Comparison of ENCODE assay signal across 8 cellular contexts in genomic region chr11:118918128-118918685, GRCh38. TPM values are rescaled to one million over a fixed set of nuclear protein-coding genes. Genes with fewer than 3 reads are reported as not detected.
DNase-seq lines count a peak whose midpoint lies in the region; ATAC-seq, FAIRE-seq and TF ChIP-seq lines count a peak whose summit lies in the region.

No MANE protein-coding gene starts in this region.

- H3K36me3 Mint-ChIP-seq in CD4-positive, alpha-beta memory T cell = peaks cover 18 to 49% of the 10 kb centered on the region in 2 donors
- no peaks in the 10 kb centered on the region for H3K36me3 Mint-ChIP-seq in activated T-cell treated with anti-CD3 and anti-CD28 coated beads, Interleukin-2, amount 50 U/mL, for 72 hours (ENCODE audit: insufficient read depth in 2 of 2)

- no peaks in the 10 kb centered on the region for H3K9me3 ChIP-seq in CD4-positive, alpha-beta memory T cell (ENCODE audit: control insufficient read depth in 1 of 2, low read length in 2 of 2)
- H3K9me3 ChIP-seq in pancreas = no peaks in the 10 kb centered on the region

- CTCF ChIA-PET in CD4-positive, alpha-beta memory T cell (lab: Charles Lee; ENCODE audit: partially characterized antibody) = interaction anchor here (2.5 kb wide), 1 partner anchor 12 kb away, joined by 9 read pairs; no protein-coding TSS in a partner anchor

- peak in 4 of 5 donors; percentile 46 to 75 (median 49) for DNase-seq in CD4-positive, alpha-beta memory T cell
- DNase-seq in LHCN-M2 (ENCODE audit: low read depth) = peak; percentile 56
- DNase-seq in activated T-cell treated with anti-CD3 and anti-CD28 coated beads, Interleukin-2, amount 50 U/mL, for 72 hours = peak; percentile 53 to 61
- DNase-seq in foreskin fibroblast = peak; percentile 93 to 95
- peak; percentile 64 to 85 (median 79) for DNase-seq in pancreas
- DNase-seq in urothelium cell line (ENCODE audit: low spot score) = no peak
- DNase-seq in NCI-H2107 treated with DMSO at 0.1 percent for 48 hours (lab: John Stamatoyannopoulos, UW; ENCODE audit: unreplicated experiment) = no peak
- no peak for DNase-seq in GM13977 (ENCODE audit: low spot score)

- ATAC-seq in activated T-cell treated with anti-CD3 and anti-CD28 coated beads, Interleukin-2, amount 50 U/mL, for 72 hours (replicated peaks in 1 of 2) = peak; percentile 23 to 29
- peak; percentile 11 to 32 (median 28) for ATAC-seq in pancreas

- no peaks in the 10 kb centered on the region for H3K27me3 Mint-ChIP-seq in CD4-positive, alpha-beta memory T cell
- no peaks in the 10 kb centered on the region for H3K27me3 Mint-ChIP-seq in activated T-cell treated with anti-CD3 and anti-CD28 coated beads, Interleukin-2, amount 50 U/mL, for 72 hours (ENCODE audit: low read depth)

- H3K4me3 Mint-ChIP-seq in CD4-positive, alpha-beta memory T cell = peak overlapping the region; percentile 83 to 99 (median 90)
- H3K4me3 Mint-ChIP-seq in activated T-cell treated with anti-CD3 and anti-CD28 coated beads, Interleukin-2, amount 50 U/mL, for 72 hours = peak overlapping the region; percentile 87 to 91

- intact Hi-C loops in CD4-positive, alpha-beta memory T cell (cut with micrococcal nuclease) = no loop called here
- intact Hi-C loops in pancreas (cut with DNase I) = no loop called here

- POLR2A ChIA-PET in CD4-positive, alpha-beta memory T cell (lab: Charles Lee; ENCODE audit: partially characterized antibody) = no interaction called here

- 2 to 6% methylated on average over 14 of the region's 14 CpGs for WGBS in pancreas, 2 donors

- FAIRE-seq in pancreas (lab: Jason Lieb, UNC) = no peak
- no peak for FAIRE-seq in urothelium cell line (lab: Jason Lieb, UNC)

- no peaks in the 10 kb centered on the region for H3K27me3 ChIP-seq in CD4-positive, alpha-beta memory T cell (ENCODE audit: insufficient read depth, low read length)
- H3K27me3 ChIP-seq in pancreas = no peaks in the 10 kb centered on the region

- H3K4me1 ChIP-seq in CD4-positive, alpha-beta memory T cell (ENCODE audit: insufficient read depth, low read length) = peaks cover 97% of the 10 kb centered on the region
- peaks cover 68 to 93% (median 82%) of the 10 kb centered on the region in 3 donors for H3K4me1 ChIP-seq in pancreas

- TF ChIP-seq CTCF in foreskin fibroblast (IDR thresholded peaks at IDR 0.05; ENCODE audit: low read depth, low read length) (no peak), pancreas (IDR thresholded peaks at IDR 0.05) (no peak), GM13977 (IDR thresholded peaks at IDR 0.05; ENCODE audit: extremely low read depth, insufficient read depth, missing control alignments) (no peak)

- in situ Hi-C loops in GM13977 (cut with MboI; ENCODE audit: low pct_unique_long_range_greater_than_20kb, low sequenced_read_pairs, unreplicated experiment) = no loop called here

- H3K27ac ChIP-seq in CD4-positive, alpha-beta memory T cell (ENCODE audit: low read depth, low read length) = peak overlapping the region; percentile 99
- H3K27ac ChIP-seq in pancreas = peak overlapping the region; percentile 74 to 89 (median 86)

- peak overlapping the region; percentile 99 to 100 (median 99) for H3K27ac Mint-ChIP-seq in CD4-positive, alpha-beta memory T cell
- H3K27ac Mint-ChIP-seq in activated T-cell treated with anti-CD3 and anti-CD28 coated beads, Interleukin-2, amount 50 U/mL, for 72 hours = peak overlapping the region; percentile 97

- peak overlapping the region; percentile 42 to 52 for H3K4me3 ChIP-seq in CD4-positive, alpha-beta memory T cell (ENCODE audit: low read length in 2 of 2)
- peak overlapping the region; percentile 36 to 99 for H3K4me3 ChIP-seq in foreskin fibroblast (ENCODE audit: low read depth in 1 of 2, low read length in 2 of 2)
- H3K4me3 ChIP-seq in pancreas = peak overlapping the region in 2 of 4 donors; percentile 9 to 14

- H3K4me1 Mint-ChIP-seq in CD4-positive, alpha-beta memory T cell = peaks cover 58 to 86% (median 69%) of the 10 kb centered on the region in 4 donors
- peaks cover 91% of the 10 kb centered on the region for H3K4me1 Mint-ChIP-seq in activated T-cell treated with anti-CD3 and anti-CD28 coated beads, Interleukin-2, amount 50 U/mL, for 72 hours (ENCODE audit: low read depth)

- H3K36me3 ChIP-seq in CD4-positive, alpha-beta memory T cell (ENCODE audit: insufficient read depth, low read length) = no peaks in the 10 kb centered on the region
- no peaks in the 10 kb centered on the region for H3K36me3 ChIP-seq in pancreas

- H3K9me3 Mint-ChIP-seq in CD4-positive, alpha-beta memory T cell = peaks cover 0 to 4% (median 0%) of the 10 kb centered on the region in 8 donors
- no peaks in the 10 kb centered on the region for H3K9me3 Mint-ChIP-seq in activated T-cell treated with anti-CD3 and anti-CD28 coated beads, Interleukin-2, amount 50 U/mL, for 72 hours

RNA-seq across cellular contexts. Expression of gene BCL9L, which starts 7.5 kb away (rescaled TPM):
- 100 to 1,000 TPM; 216 to 232 TPM for total RNA-seq in CD4-positive, alpha-beta memory T cell
- polyA plus RNA-seq in CD4-positive, alpha-beta memory T cell = 10 to 100 TPM in 1 of 2 donors, under 1 TPM in 1; 0.45 to 10.9 TPM
- total RNA-seq in LHCN-M2 (2014; rRNA removed) = 7.4 and 10.3 TPM in 2 replicates
- 29.8 TPM for polyA plus RNA-seq in LHCN-M2 (2012)
- total RNA-seq in activated T-cell treated with anti-CD3 and anti-CD28 coated beads, Interleukin-2, amount 50 U/mL, for 72 hours = 10 to 100 TPM; 33.5 to 34.5 TPM
- 10 to 100 TPM; 15.2 to 40.8 (median 23.3) TPM for total RNA-seq in pancreas
- 10 to 100 TPM in 1 of 2 donors, 1 to 10 TPM in 1; 6.5 to 31.4 TPM for polyA plus RNA-seq in pancreas

RNA-seq across cellular contexts. Expression of gene CXCR5, which starts 34.5 kb away (rescaled TPM):
- total RNA-seq in CD4-positive, alpha-beta memory T cell = 10 to 100 TPM; 21.1 to 21.5 TPM
- 10 to 100 TPM in 1 of 2 donors, 1 to 10 TPM in 1; 7.9 to 18.2 TPM for polyA plus RNA-seq in CD4-positive, alpha-beta memory T cell
- not detected in 2 replicates for total RNA-seq in LHCN-M2 (2014; rRNA removed)
- not detected for polyA plus RNA-seq in LHCN-M2 (2012)
- 10 to 100 TPM; 16.9 to 20.3 TPM for total RNA-seq in activated T-cell treated with anti-CD3 and anti-CD28 coated beads, Interleukin-2, amount 50 U/mL, for 72 hours
- total RNA-seq in pancreas = under 1 TPM; 0.06 to 0.20 (median 0.12) TPM
- polyA plus RNA-seq in pancreas = under 1 TPM; 0.11 to 0.19 TPM

RNA-seq across cellular contexts. Expression of gene UPK2, which starts 37.9 kb away (rescaled TPM):
- not detected for total RNA-seq in CD4-positive, alpha-beta memory T cell
- polyA plus RNA-seq in CD4-positive, alpha-beta memory T cell = not detected
- total RNA-seq in LHCN-M2 (2014; rRNA removed) = not detected in 2 replicates
- polyA plus RNA-seq in LHCN-M2 (2012) = 0.34 TPM
- 1 to 10 TPM in 1 of 2 donors, under 1 TPM in 1; 0.53 to 1.2 TPM for total RNA-seq in activated T-cell treated with anti-CD3 and anti-CD28 coated beads, Interleukin-2, amount 50 U/mL, for 72 hours
- under 1 TPM in 1 of 6 donors, not detected in 5; 0.16 TPM for total RNA-seq in pancreas
- polyA plus RNA-seq in pancreas = under 1 TPM; 0.09 to 0.19 TPM

RNA-seq across cellular contexts. Expression of gene FOXR1, which starts 53.4 kb away (rescaled TPM):
- total RNA-seq in CD4-positive, alpha-beta memory T cell = not detected
- polyA plus RNA-seq in CD4-positive, alpha-beta memory T cell = not detected
- total RNA-seq in LHCN-M2 (2014; rRNA removed) (not detected in 2 replicates), pancreas (not detected)
- not detected for polyA plus RNA-seq in LHCN-M2 (2012)
- not detected for total RNA-seq in activated T-cell treated with anti-CD3 and anti-CD28 coated beads, Interleukin-2, amount 50 U/mL, for 72 hours
- polyA plus RNA-seq in pancreas = not detected

Comparison
In these comparisons a context has a peak if more than half of its experiments do, and no peak if none do; other contexts are left out.
1. DNase-seq: peak in CD4-positive, alpha-beta memory T cell (4 of 5), LHCN-M2 (single experiment), activated T-cell treated with anti-CD3 and anti-CD28 coated beads, Interleukin-2, amount 50 U/mL, for 72 hours (2 of 2), foreskin fibroblast (2 of 2) and pancreas (6 of 6); none in urothelium cell line (single experiment), NCI-H2107 treated with DMSO at 0.1 percent for 48 hours (single experiment) and GM13977 (single experiment).
2. RNA of gene BCL9L, which starts 7.5 kb away (total RNA-seq): 216 to 232 TPM in CD4-positive, alpha-beta memory T cell; 33.5 to 34.5 TPM in activated T-cell treated with anti-CD3 and anti-CD28 coated beads, Interleukin-2, amount 50 U/mL, for 72 hours, 15.2 to 40.8 TPM in pancreas and 7.4 to 10.3 TPM in LHCN-M2; every median in the first group is over 4 times any median in the second.
3. RNA of gene CXCR5, which starts 34.5 kb away (total RNA-seq): 21.1 to 21.5 TPM in CD4-positive, alpha-beta memory T cell and 16.9 to 20.3 TPM in activated T-cell treated with anti-CD3 and anti-CD28 coated beads, Interleukin-2, amount 50 U/mL, for 72 hours; 0.06 to 0.20 TPM in pancreas and not detected in LHCN-M2; every median in the first group is over 10 times any median in the second.